ENCODE assay signal across 1 cellular context in the genomic region with DNA sequence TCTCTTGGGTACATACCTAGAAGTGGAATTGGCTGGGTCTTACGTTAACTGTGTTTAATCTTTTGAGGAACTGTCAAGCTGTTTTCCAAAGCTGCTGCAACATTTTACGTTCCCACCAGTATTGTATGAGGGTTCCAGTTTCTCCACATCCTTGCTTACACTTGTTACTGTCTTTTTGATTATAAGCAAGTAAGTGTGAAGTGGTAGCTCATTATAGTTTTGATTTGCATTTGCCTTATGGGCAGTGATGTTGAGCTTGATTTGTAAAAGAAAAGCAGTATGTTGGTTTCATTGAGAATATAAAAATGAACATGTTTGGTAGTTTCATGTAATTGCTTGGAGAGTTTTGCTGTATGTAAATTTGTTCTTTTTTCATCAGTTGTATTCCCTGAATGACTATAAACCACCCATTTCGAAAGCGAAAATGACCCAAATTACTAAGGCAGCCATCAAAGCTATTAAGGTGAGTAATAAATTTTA.
TF ChIP-seq lines count a peak whose summit lies in the region.

No MANE protein-coding gene starts in this region.

TF ChIP-seq in GM23338, 12 proteins besides CTCF, POLR2A, EP300 and RAD21 (continued from another document):
- TF ChIP-seq, protein P1, sequence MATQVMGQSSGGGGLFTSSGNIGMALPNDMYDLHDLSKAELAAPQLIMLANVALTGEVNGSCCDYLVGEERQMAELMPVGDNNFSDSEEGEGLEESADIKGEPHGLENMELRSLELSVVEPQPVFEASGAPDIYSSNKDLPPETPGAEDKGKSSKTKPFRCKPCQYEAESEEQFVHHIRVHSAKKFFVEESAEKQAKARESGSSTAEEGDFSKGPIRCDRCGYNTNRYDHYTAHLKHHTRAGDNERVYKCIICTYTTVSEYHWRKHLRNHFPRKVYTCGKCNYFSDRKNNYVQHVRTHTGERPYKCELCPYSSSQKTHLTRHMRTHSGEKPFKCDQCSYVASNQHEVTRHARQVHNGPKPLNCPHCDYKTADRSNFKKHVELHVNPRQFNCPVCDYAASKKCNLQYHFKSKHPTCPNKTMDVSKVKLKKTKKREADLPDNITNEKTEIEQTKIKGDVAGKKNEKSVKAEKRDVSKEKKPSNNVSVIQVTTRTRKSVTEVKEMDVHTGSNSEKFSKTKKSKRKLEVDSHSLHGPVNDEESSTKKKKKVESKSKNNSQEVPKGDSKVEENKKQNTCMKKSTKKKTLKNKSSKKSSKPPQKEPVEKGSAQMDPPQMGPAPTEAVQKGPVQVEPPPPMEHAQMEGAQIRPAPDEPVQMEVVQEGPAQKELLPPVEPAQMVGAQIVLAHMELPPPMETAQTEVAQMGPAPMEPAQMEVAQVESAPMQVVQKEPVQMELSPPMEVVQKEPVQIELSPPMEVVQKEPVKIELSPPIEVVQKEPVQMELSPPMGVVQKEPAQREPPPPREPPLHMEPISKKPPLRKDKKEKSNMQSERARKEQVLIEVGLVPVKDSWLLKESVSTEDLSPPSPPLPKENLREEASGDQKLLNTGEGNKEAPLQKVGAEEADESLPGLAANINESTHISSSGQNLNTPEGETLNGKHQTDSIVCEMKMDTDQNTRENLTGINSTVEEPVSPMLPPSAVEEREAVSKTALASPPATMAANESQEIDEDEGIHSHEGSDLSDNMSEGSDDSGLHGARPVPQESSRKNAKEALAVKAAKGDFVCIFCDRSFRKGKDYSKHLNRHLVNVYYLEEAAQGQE (IDR thresholded peaks at IDR 0.05; ENCODE audit: unreplicated experiment), result no peak
- TF ChIP-seq NANOG (IDR thresholded peaks at IDR 0.05; ENCODE audit: borderline replicate concordance) (no peak), STAT1 (IDR thresholded peaks at IDR 0.05; ENCODE audit: unreplicated experiment) (no peak), EZH2 (IDR thresholded peaks at IDR 0.05; ENCODE audit: low read depth, unreplicated experiment) (no peak), CREB1 (CRISPR knock-in tag; IDR thresholded peaks at IDR 0.05; ENCODE audit: low read depth) (no peak), ZNF114 (CRISPR knock-in tag; IDR thresholded peaks at IDR 0.05) (no peak), EZH2phosphoT487 (IDR thresholded peaks at IDR 0.05; ENCODE audit: unreplicated experiment) (no peak), POLR2AphosphoS5 (IDR thresholded peaks at IDR 0.05; ENCODE audit: low read depth) (no peak), JUNB (IDR thresholded peaks at IDR 0.05; ENCODE audit: unreplicated experiment) (no peak)
- TF ChIP-seq, protein P2, sequence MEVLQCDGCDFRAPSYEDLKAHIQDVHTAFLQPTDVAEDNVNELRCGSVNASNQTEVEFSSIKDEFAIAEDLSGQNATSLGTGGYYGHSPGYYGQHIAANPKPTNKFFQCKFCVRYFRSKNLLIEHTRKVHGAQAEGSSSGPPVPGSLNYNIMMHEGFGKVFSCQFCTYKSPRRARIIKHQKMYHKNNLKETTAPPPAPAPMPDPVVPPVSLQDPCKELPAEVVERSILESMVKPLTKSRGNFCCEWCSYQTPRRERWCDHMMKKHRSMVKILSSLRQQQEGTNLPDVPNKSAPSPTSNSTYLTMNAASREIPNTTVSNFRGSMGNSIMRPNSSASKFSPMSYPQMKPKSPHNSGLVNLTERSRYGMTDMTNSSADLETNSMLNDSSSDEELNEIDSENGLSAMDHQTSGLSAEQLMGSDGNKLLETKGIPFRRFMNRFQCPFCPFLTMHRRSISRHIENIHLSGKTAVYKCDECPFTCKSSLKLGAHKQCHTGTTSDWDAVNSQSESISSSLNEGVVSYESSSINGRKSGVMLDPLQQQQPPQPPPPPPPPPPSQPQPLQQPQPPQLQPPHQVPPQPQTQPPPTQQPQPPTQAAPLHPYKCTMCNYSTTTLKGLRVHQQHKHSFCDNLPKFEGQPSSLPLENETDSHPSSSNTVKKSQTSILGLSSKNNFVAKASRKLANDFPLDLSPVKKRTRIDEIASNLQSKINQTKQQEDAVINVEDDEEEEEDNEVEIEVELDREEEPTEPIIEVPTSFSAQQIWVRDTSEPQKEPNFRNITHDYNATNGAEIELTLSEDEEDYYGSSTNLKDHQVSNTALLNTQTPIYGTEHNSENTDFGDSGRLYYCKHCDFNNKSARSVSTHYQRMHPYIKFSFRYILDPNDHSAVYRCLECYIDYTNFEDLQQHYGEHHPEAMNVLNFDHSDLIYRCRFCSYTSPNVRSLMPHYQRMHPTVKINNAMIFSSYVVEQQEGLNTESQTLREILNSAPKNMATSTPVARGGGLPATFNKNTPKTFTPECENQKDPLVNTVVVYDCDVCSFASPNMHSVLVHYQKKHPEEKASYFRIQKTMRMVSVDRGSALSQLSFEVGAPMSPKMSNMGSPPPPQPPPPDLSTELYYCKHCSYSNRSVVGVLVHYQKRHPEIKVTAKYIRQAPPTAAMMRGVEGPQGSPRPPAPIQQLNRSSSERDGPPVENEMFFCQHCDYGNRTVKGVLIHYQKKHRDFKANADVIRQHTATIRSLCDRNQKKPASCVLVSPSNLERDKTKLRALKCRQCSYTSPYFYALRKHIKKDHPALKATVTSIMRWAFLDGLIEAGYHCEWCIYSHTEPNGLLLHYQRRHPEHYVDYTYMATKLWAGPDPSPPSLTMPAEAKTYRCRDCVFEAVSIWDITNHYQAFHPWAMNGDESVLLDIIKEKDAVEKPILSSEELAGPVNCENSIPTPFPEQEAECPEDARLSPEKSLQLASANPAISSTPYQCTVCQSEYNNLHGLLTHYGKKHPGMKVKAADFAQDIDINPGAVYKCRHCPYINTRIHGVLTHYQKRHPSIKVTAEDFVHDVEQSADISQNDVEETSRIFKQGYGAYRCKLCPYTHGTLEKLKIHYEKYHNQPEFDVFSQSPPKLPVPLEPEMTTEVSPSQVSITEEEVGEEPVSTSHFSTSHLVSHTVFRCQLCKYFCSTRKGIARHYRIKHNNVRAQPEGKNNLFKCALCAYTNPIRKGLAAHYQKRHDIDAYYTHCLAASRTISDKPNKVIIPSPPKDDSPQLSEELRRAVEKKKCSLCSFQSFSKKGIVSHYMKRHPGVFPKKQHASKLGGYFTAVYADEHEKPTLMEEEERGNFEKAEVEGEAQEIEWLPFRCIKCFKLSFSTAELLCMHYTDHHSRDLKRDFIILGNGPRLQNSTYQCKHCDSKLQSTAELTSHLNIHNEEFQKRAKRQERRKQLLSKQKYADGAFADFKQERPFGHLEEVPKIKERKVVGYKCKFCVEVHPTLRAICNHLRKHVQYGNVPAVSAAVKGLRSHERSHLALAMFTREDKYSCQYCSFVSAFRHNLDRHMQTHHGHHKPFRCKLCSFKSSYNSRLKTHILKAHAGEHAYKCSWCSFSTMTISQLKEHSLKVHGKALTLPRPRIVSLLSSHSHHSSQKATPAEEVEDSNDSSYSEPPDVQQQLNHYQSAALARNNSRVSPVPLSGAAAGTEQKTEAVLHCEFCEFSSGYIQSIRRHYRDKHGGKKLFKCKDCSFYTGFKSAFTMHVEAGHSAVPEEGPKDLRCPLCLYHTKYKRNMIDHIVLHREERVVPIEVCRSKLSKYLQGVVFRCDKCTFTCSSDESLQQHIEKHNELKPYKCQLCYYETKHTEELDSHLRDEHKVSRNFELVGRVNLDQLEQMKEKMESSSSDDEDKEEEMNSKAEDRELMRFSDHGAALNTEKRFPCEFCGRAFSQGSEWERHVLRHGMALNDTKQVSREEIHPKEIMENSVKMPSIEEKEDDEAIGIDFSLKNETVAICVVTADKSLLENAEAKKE (CRISPR knock-in tag; IDR thresholded peaks at IDR 0.05), result no peak
